18 cellular contexts compared by ENCODE assay signal in genomic region chr10:14801693-14802092, GRCh38. TPM values are rescaled to one million over a fixed set of nuclear protein-coding genes. Genes with fewer than 3 reads are reported as not detected.
DNase-seq lines count a peak whose midpoint lies in the region; ATAC-seq, FAIRE-seq and TF ChIP-seq lines count a peak whose summit lies in the region.
"Had no signal": no experiment of that assay in that cellular context is flagged by ENCODE, and none has a peak within 500 bp of the region (broad histone marks: within the 10 kb centered on the region; RNA-seq: fewer than 3 reads in every experiment).

No MANE protein-coding gene starts in this region.

- H2AFZ ChIP-seq in K562 (ENCODE audit: low read depth, low read length), result no peak overlapping the region
- H2AFZ ChIP-seq: hepatocyte had no signal

- no TSS peak for BruUV-seq in K562 (replicated peaks; lab: Mats Ljungman, UMichigan)

- H3K79me2 ChIP-seq in K562 (ENCODE audit: control insufficient read depth, insufficient read depth, low read length), result no peaks in the 10 kb centered on the region
- H3K79me2 ChIP-seq: hepatocyte had no signal

- no peaks in the 10 kb centered on the region for H4K20me1 ChIP-seq in BLaER1 treated with 17β-estradiol and CSF1 and Interleukin-3, amounts not matched to agents 10 nM and 100 nM
- H4K20me1 ChIP-seq in K562 (replicated peaks; ENCODE audit: control insufficient read depth, insufficient read depth, low read length), result no peaks in the 10 kb centered on the region; the same call in 1 of the 2 replicates

- POLR2A ChIA-PET in HEK293 (lab: Yijun Ruan, JAX), result interaction anchor here (1.5 kb wide), 1 partner anchor 36 kb away, joined by 4 read pairs; the partner anchor contains the start of genes CDNF, HSPA14 and MSANTD7
- POLR2A ChIA-PET in K562 (lab: Yijun Ruan, JAX), result no interaction called here

- TF ChIP-seq CTCF in HEK293 (tag by site-specific recombination; IDR thresholded peaks at IDR 0.05), result peak; percentile 63; the same call in 1 of the 2 replicates
- peak in 2 of 3 experiments; percentile 16 to 19; a peak in 1 of 6 replicates for TF ChIP-seq CTCF in K562 (IDR thresholded peaks at IDR 0.05 in 2 of 3, conservative IDR thresholded peaks at IDR 0.05 in 1 of 3; ENCODE audit: insufficient read depth in 2 of 3, low read depth in 1 of 3, low read length in 3 of 3)

- TF ChIP-seq RAD21 in K562 (CRISPR knock-in tag; conservative IDR thresholded peaks at IDR 0.05 in 1 of 2, IDR thresholded peaks at IDR 0.05 in 1 of 2), result peak in 1 of 2 experiments; percentile 25; a peak in 1 of 4 replicates

- no peaks in the 10 kb centered on the region for H3K36me3 Mint-ChIP-seq in T-helper 2 cell treated with Interferon-gamma antibody and Interleukin-4, amounts not matched to agents 5 μg/mL and 100 μg/mL, for 36 hours (ENCODE audit: low read depth)

- in situ Hi-C loops in K562 (cut with MboI), result no loop called here

- H3K4me1 ChIP-seq in BLaER1 treated with 17β-estradiol and CSF1 and Interleukin-3, amounts not matched to agents 10 nM and 100 nM, result peaks cover 10 to 30% (median 24%) of the 10 kb centered on the region in 10 experiments
- H3K4me1 ChIP-seq in HEK293 (ENCODE audit: control insufficient read depth, insufficient read depth, low read length), result no peaks in the 10 kb centered on the region
- H3K4me1 ChIP-seq in K562 (replicated peaks in 1 of 2; ENCODE audit: control insufficient read depth in 2 of 2, insufficient read depth in 2 of 2, low read length in 2 of 2), result no peaks in the 10 kb centered on the region
- H3K4me1 ChIP-seq: psoas muscle had no signal

- H3K4me1 Mint-ChIP-seq in T-helper 2 cell treated with Interferon-gamma antibody and Interleukin-4, amounts not matched to agents 5 μg/mL and 100 μg/mL, for 36 hours (ENCODE audit: low read depth), result no peaks in the 10 kb centered on the region

- H3K9me3 ChIP-seq in BLaER1 treated with 17β-estradiol and CSF1 and Interleukin-3, amounts not matched to agents 10 nM and 100 nM (replicated peaks in 1 of 11), result no peaks in the 10 kb centered on the region
- H3K9me3 ChIP-seq in HEK293 (ENCODE audit: control insufficient read depth, insufficient read depth, low read depth, low read length), result no peaks in the 10 kb centered on the region
- no peaks in the 10 kb centered on the region for H3K9me3 ChIP-seq in K562 (replicated peaks; ENCODE audit: control insufficient read depth, insufficient read depth, low read depth, low read length)
- H3K9me3 ChIP-seq: psoas muscle had no signal

- no peak overlapping the region for H3K9ac ChIP-seq in BLaER1 treated with 17β-estradiol and CSF1 and Interleukin-3, amounts not matched to agents 10 nM and 100 nM
- no peak overlapping the region for H3K9ac ChIP-seq in K562 (ENCODE audit: insufficient read depth in 1 of 2, low read depth in 2 of 2, low read length in 2 of 2)

- no peak overlapping the region for H3K4me3 ChIP-seq in BLaER1 treated with 17β-estradiol and CSF1 and Interleukin-3, amounts not matched to agents 10 nM and 100 nM
- H3K4me3 ChIP-seq in HEK293 (ENCODE audit: low read depth, low read length), result no peak overlapping the region
- H3K4me3 ChIP-seq in K562, result no peak overlapping the region
- H3K4me3 ChIP-seq: hepatocyte, psoas muscle had no signal

- H3K4me3 Mint-ChIP-seq in T-helper 2 cell treated with Interferon-gamma antibody and Interleukin-4, amounts not matched to agents 5 μg/mL and 100 μg/mL, for 36 hours, result no peak overlapping the region
- H3K4me3 Mint-ChIP-seq: activated naive CD8-positive, alpha-beta T cell treated with anti-CD3 and anti-CD28 coated beads, Interleukin-2, amount 50 U/mL, for 24 hours had no signal

- DNase-seq in K562 (ENCODE audit: extremely low read depth in 1 of 4, low spot score in 3 of 4), result no peak
- DNase-seq in left kidney (ENCODE audit: low read depth, low spot score), result peak; percentile 60
- no peak for DNase-seq in NCI-H510A (lab: John Stamatoyannopoulos, UW)
- no peak for DNase-seq in NCI-H2107 treated with DMSO at 0.1 percent for 48 hours (lab: John Stamatoyannopoulos, UW; ENCODE audit: unreplicated experiment)
- no peak for DNase-seq in NCI-H2029 (lab: John Stamatoyannopoulos, UW)
- no peak for DNase-seq in T-helper 2 cell treated with Interferon-gamma antibody and Interleukin-4, amounts not matched to agents 5 μg/mL and 100 μg/mL, for 36 hours (ENCODE audit: low spot score)
- DNase-seq: activated naive CD8-positive, alpha-beta T cell treated with anti-CD3 and anti-CD28 coated beads, Interleukin-2, amount 50 U/mL, for 24 hours; activated T-cell treated with anti-CD3 and anti-CD28 coated beads, Interleukin-2, amount 50 U/mL, for 48 hours; central memory CD4-positive, alpha-beta T cell; NCI-H1105 treated with DMSO at 0.1 percent for 48 hours; NCI-H524 treated with DMSO at 0.1 percent for 48 hours; psoas muscle; stimulated activated CD4-positive, alpha-beta T cell treated with anti-CD3 and anti-CD28 coated beads, Interleukin-15, amount 100 ng/mL, for 24 hours; T-helper 9 cell had no signal

- no peaks in the 10 kb centered on the region for H3K9me3 Mint-ChIP-seq in T-helper 2 cell treated with Interferon-gamma antibody and Interleukin-4, amounts not matched to agents 5 μg/mL and 100 μg/mL, for 36 hours
- H3K9me3 Mint-ChIP-seq: activated naive CD8-positive, alpha-beta T cell treated with anti-CD3 and anti-CD28 coated beads, Interleukin-2, amount 50 U/mL, for 24 hours had no signal

- no peak overlapping the region for H3K27ac ChIP-seq in BLaER1 treated with 17β-estradiol and CSF1 and Interleukin-3, amounts not matched to agents 10 nM and 100 nM
- H3K27ac ChIP-seq in HEK293 (ENCODE audit: extremely low read depth, low read depth, low read length) (no peak overlapping the region), K562 (ENCODE audit: extremely low read depth, low read depth, low read length) (no peak overlapping the region)
- H3K27ac ChIP-seq: hepatocyte, psoas muscle had no signal

- H3K27ac Mint-ChIP-seq in T-helper 2 cell treated with Interferon-gamma antibody and Interleukin-4, amounts not matched to agents 5 μg/mL and 100 μg/mL, for 36 hours, result no peak overlapping the region
- H3K27ac Mint-ChIP-seq: activated naive CD8-positive, alpha-beta T cell treated with anti-CD3 and anti-CD28 coated beads, Interleukin-2, amount 50 U/mL, for 24 hours had no signal

- CTCF ChIA-PET in HEK293 (lab: Yijun Ruan, JAX), result interaction anchor here (0.6 to 0.7 kb wide), 4 partner anchors 21 to 321 kb away, joined by 3 read pairs; no protein-coding TSS in a partner anchor
- CTCF ChIA-PET in K562 (lab: Yijun Ruan, JAX; ENCODE audit: low intra/inter-chr PET ratio), result no interaction called here

- no peak for TF ChIP-seq EP300 in K562 (IDR thresholded peaks at IDR 0.05; ENCODE audit: low read length)

- FAIRE-seq in K562 (lab: Jason Lieb, UNC), result no peak

- 0% methylated on average over 5 of the region's 5 CpGs for WGBS in K562 (ENCODE audit: insufficient coverage, low coverage, missing lambda C conversion rate)

- H3K4me2 ChIP-seq in BLaER1 treated with 17β-estradiol and CSF1 and Interleukin-3, amounts not matched to agents 10 nM and 100 nM, result peak overlapping the region in 8 of 11 experiments; percentile 19 to 69 (median 47); a peak in 15 of 22 replicates
- H3K4me2 ChIP-seq in K562 (ENCODE audit: insufficient read depth, low read length), result no peak overlapping the region
- H3K4me2 ChIP-seq: hepatocyte had no signal

- 0 out of 3 replicates have a peak, but pooled peaks have one; percentile 34 for ATAC-seq in K562
- ATAC-seq: activated naive CD8-positive, alpha-beta T cell treated with anti-CD3 and anti-CD28 coated beads, Interleukin-2, amount 50 U/mL, for 24 hours; left lobe of liver; psoas muscle had no signal

- H3K27me3 ChIP-seq in BLaER1 treated with 17β-estradiol and CSF1 and Interleukin-3, amounts not matched to agents 10 nM and 100 nM, result no peaks in the 10 kb centered on the region
- H3K27me3 ChIP-seq in K562 (ENCODE audit: control insufficient read depth in 2 of 2, insufficient read depth in 2 of 2, low read length in 2 of 2), result peaks cover 0 to 8% of the 10 kb centered on the region in 2 experiments; a peak in 4 of 5 replicates

- H3K36me3 ChIP-seq in BLaER1 treated with 17β-estradiol and CSF1 and Interleukin-3, amounts not matched to agents 10 nM and 100 nM, result no peaks in the 10 kb centered on the region
- H3K36me3 ChIP-seq in HEK293 (ENCODE audit: control insufficient read depth in 2 of 2, insufficient read depth in 1 of 2, low read length in 2 of 2), result no peaks in the 10 kb centered on the region
- H3K36me3 ChIP-seq in K562 (ENCODE audit: control insufficient read depth, insufficient read depth, low read length), result no peaks in the 10 kb centered on the region

- peaks cover 39% of the 10 kb centered on the region for H3K27me3 Mint-ChIP-seq in T-helper 2 cell treated with Interferon-gamma antibody and Interleukin-4, amounts not matched to agents 5 μg/mL and 100 μg/mL, for 36 hours (ENCODE audit: low read depth)
- H3K27me3 Mint-ChIP-seq: activated naive CD8-positive, alpha-beta T cell treated with anti-CD3 and anti-CD28 coated beads, Interleukin-2, amount 50 U/mL, for 24 hours had no signal

- intact Hi-C loops in K562 (cut with micrococcal nuclease), result no loop called here

- TF ChIP-seq POLR2A in K562 (conservative IDR thresholded peaks at IDR 0.05), result no peak

- no peaks in the 10 kb centered on the region for H3K9me1 ChIP-seq in K562 (ENCODE audit: control insufficient read depth, insufficient read depth, low read length)

RNA-seq across cellular contexts. Expression of gene FAM107B, which starts 27.0 kb away (rescaled TPM):
- 0.28 and 0.49 TPM in 2 replicates for total RNA-seq in K562 (2011; cell fraction: chromatin; rRNA removed; ENCODE audit: low replicate concordance)
- total RNA-seq in K562 (2011; cell fraction: nucleolus; rRNA removed), result not detected in 2 replicates
- total RNA-seq in K562 (2011; cell fraction: nucleoplasm; rRNA removed), result 0.31 and 0.37 TPM in 2 replicates
- total RNA-seq in K562 (2014; rRNA removed) (0.82 and 2.8 TPM in 2 replicates), K562 (2014; rRNA removed; fragmentation: Illumina TruSeq; extraction: Trizol) (1.8 and 2.0 TPM in 2 replicates), K562 (2015; rRNA removed; fragmentation: Illumina TruSeq; extraction: Trizol) (0.94 and 1.5 TPM in 2 replicates), K562 (2021) (2.0 and 2.3 TPM in 2 replicates)
- polyA plus RNA-seq in K562 (2011; rRNA removed) (0.39 and 0.40 TPM in 2 replicates), K562 (2014; fragmentation: Illumina TruSeq; extraction: Trizol) (1.9 and 2.0 TPM in 2 replicates), K562 (2014; fragmentation: Nextera tagmentation; extraction: Ambion mirVana) (under 1 TPM; 0.48 TPM), K562 (2014; rRNA removed) (1.1 and 1.4 TPM in 2 replicates)
- 0.09 and 0.29 TPM in 2 replicates for polyA plus RNA-seq in K562 (2011; cell fraction: cytosol; rRNA removed)
- polyA plus RNA-seq in K562 (2011; cell fraction: nucleus; rRNA removed), result 0.07 and 0.11 TPM in 2 replicates
- polyA plus RNA-seq in K562 (2012), result 0.90 and 13.2 TPM in 2 replicates
- polyA minus RNA-seq in K562 (2011; rRNA and poly(A)+ RNA removed), result 0.32 and 0.63 TPM in 2 replicates
- not detected in 2 replicates for polyA minus RNA-seq in K562 (2011; cell fraction: cytosol; rRNA and poly(A)+ RNA removed)
- polyA minus RNA-seq in K562 (2011; cell fraction: nucleus; rRNA and poly(A)+ RNA removed), result not detected in 2 replicates

RNA-seq across cellular contexts. Expression of gene CDNF, which starts 36.1 kb away (rescaled TPM):
- 0.37 and 0.83 TPM in 2 replicates for total RNA-seq in K562 (2011; cell fraction: chromatin; rRNA removed; ENCODE audit: low replicate concordance)
- total RNA-seq in K562 (2011; cell fraction: nucleolus; rRNA removed), result 0.83 and 2.2 TPM in 2 replicates
- 0.53 and 0.73 TPM in 2 replicates for total RNA-seq in K562 (2011; cell fraction: nucleoplasm; rRNA removed)
- total RNA-seq in K562 (2014; rRNA removed), result 0.64 TPM in 1 of 2 replicates, not detected in the other
- 0.29 and 0.61 TPM in 2 replicates for total RNA-seq in K562 (2014; rRNA removed; fragmentation: Illumina TruSeq; extraction: Trizol)
- total RNA-seq in K562 (2015; rRNA removed; fragmentation: Illumina TruSeq; extraction: Trizol), result 0.33 and 0.60 TPM in 2 replicates
- 0.85 and 1.00 TPM in 2 replicates for total RNA-seq in K562 (2021)
- 0.93 and 1.6 TPM in 2 replicates for polyA plus RNA-seq in K562 (2011; rRNA removed)
- 0.13 and 1.2 TPM in 2 replicates for polyA plus RNA-seq in K562 (2011; cell fraction: cytosol; rRNA removed)
- polyA plus RNA-seq in K562 (2011; cell fraction: nucleus; rRNA removed), result 0.54 and 0.65 TPM in 2 replicates
- polyA plus RNA-seq in K562 (2012), result 0.64 and 2.2 TPM in 2 replicates
- polyA plus RNA-seq in K562 (2014; fragmentation: Illumina TruSeq; extraction: Trizol), result 0.61 and 0.96 TPM in 2 replicates
- polyA plus RNA-seq in K562 (2014; fragmentation: Nextera tagmentation; extraction: Ambion mirVana), result under 1 TPM; 0.18 to 0.37 TPM
- polyA plus RNA-seq in K562 (2014; rRNA removed), result 1.1 and 1.6 TPM in 2 replicates
- 0.42 and 1.9 TPM in 2 replicates for polyA minus RNA-seq in K562 (2011; rRNA and poly(A)+ RNA removed)
- not detected in 2 replicates for polyA minus RNA-seq in K562 (2011; cell fraction: cytosol; rRNA and poly(A)+ RNA removed)
- polyA minus RNA-seq in K562 (2011; cell fraction: nucleus; rRNA and poly(A)+ RNA removed), result 0.40 and 1.4 TPM in 2 replicates

RNA-seq across cellular contexts. Expression of gene HSPA14, which starts 36.4 kb away (rescaled TPM):
- 10.9 and 32.7 TPM in 2 replicates for total RNA-seq in K562 (2011; cell fraction: chromatin; rRNA removed; ENCODE audit: low replicate concordance)
- 6.5 and 8.0 TPM in 2 replicates for total RNA-seq in K562 (2011; cell fraction: nucleolus; rRNA removed)
- total RNA-seq in K562 (2011; cell fraction: nucleoplasm; rRNA removed), result 16.4 and 26.8 TPM in 2 replicates
- total RNA-seq in K562 (2014; rRNA removed), result 38.9 and 47.9 TPM in 2 replicates
- total RNA-seq in K562 (2014; rRNA removed; fragmentation: Illumina TruSeq; extraction: Trizol), result 65.1 and 77.7 TPM in 2 replicates
- 57.5 and 63.2 TPM in 2 replicates for total RNA-seq in K562 (2015; rRNA removed; fragmentation: Illumina TruSeq; extraction: Trizol)
- total RNA-seq in K562 (2021), result 41.9 and 46.2 TPM in 2 replicates
- 52.3 and 71.5 TPM in 2 replicates for polyA plus RNA-seq in K562 (2011; rRNA removed)
- polyA plus RNA-seq in K562 (2011; cell fraction: cytosol; rRNA removed), result 12.0 and 24.9 TPM in 2 replicates
- polyA plus RNA-seq in K562 (2011; cell fraction: nucleus; rRNA removed), result 16.6 and 28.1 TPM in 2 replicates
- 25.4 and 33.0 TPM in 2 replicates for polyA plus RNA-seq in K562 (2012)
- 47.0 and 51.9 TPM in 2 replicates for polyA plus RNA-seq in K562 (2014; fragmentation: Illumina TruSeq; extraction: Trizol)
- polyA plus RNA-seq in K562 (2014; fragmentation: Nextera tagmentation; extraction: Ambion mirVana), result 10 to 100 TPM; 70.1 to 75.0 TPM
- 54.1 and 56.5 TPM in 2 replicates for polyA plus RNA-seq in K562 (2014; rRNA removed)
- polyA minus RNA-seq in K562 (2011; rRNA and poly(A)+ RNA removed), result 38.8 and 40.3 TPM in 2 replicates
- 8.4 and 15.2 TPM in 2 replicates for polyA minus RNA-seq in K562 (2011; cell fraction: cytosol; rRNA and poly(A)+ RNA removed)
- 9.8 and 19.3 TPM in 2 replicates for polyA minus RNA-seq in K562 (2011; cell fraction: nucleus; rRNA and poly(A)+ RNA removed)

RNA-seq across cellular contexts. Expression of gene MSANTD7, which starts 36.4 kb away (rescaled TPM):
- total RNA-seq in K562 (2011; cell fraction: chromatin; rRNA removed; ENCODE audit: low replicate concordance), result 19.1 and 30.9 TPM in 2 replicates
- 16.7 and 18.6 TPM in 2 replicates for total RNA-seq in K562 (2011; cell fraction: nucleolus; rRNA removed)
- 22.8 and 36.6 TPM in 2 replicates for total RNA-seq in K562 (2011; cell fraction: nucleoplasm; rRNA removed)
- total RNA-seq in K562 (2014; rRNA removed), result 25.0 and 26.9 TPM in 2 replicates
- 23.6 and 24.5 TPM in 2 replicates for total RNA-seq in K562 (2014; rRNA removed; fragmentation: Illumina TruSeq; extraction: Trizol)
- 26.6 and 27.3 TPM in 2 replicates for total RNA-seq in K562 (2015; rRNA removed; fragmentation: Illumina TruSeq; extraction: Trizol)
- total RNA-seq in K562 (2021), result 26.4 and 27.2 TPM in 2 replicates
- 14.6 and 18.9 TPM in 2 replicates for polyA plus RNA-seq in K562 (2011; rRNA removed)
- 9.0 and 9.9 TPM in 2 replicates for polyA plus RNA-seq in K562 (2011; cell fraction: cytosol; rRNA removed)
- 12.3 and 17.3 TPM in 2 replicates for polyA plus RNA-seq in K562 (2011; cell fraction: nucleus; rRNA removed)
- 11.3 and 18.0 TPM in 2 replicates for polyA plus RNA-seq in K562 (2012)
- 24.3 and 24.7 TPM in 2 replicates for polyA plus RNA-seq in K562 (2014; fragmentation: Illumina TruSeq; extraction: Trizol)
- 1 to 10 TPM; 5.2 to 7.1 TPM for polyA plus RNA-seq in K562 (2014; fragmentation: Nextera tagmentation; extraction: Ambion mirVana)
- polyA plus RNA-seq in K562 (2014; rRNA removed), result 16.2 and 18.8 TPM in 2 replicates
- 35.3 and 37.1 TPM in 2 replicates for polyA minus RNA-seq in K562 (2011; rRNA and poly(A)+ RNA removed)
- 17.9 and 24.7 TPM in 2 replicates for polyA minus RNA-seq in K562 (2011; cell fraction: cytosol; rRNA and poly(A)+ RNA removed)
- polyA minus RNA-seq in K562 (2011; cell fraction: nucleus; rRNA and poly(A)+ RNA removed), result 24.0 and 40.5 TPM in 2 replicates
